ENCODE assay signal across 12 cellular contexts in genomic region chr10:78510566-78511323, GRCh38.
DNase-seq lines count a peak whose midpoint lies in the region; ATAC-seq and TF ChIP-seq lines count a peak whose summit lies in the region.
"Had no signal": no experiment of that assay in that cellular context is flagged by ENCODE, and none has a peak within 500 bp of the region (broad histone marks: within the 10 kb centered on the region; RNA-seq: fewer than 3 reads in every experiment).

No MANE protein-coding gene starts in this region.

- POLR2A ChIA-PET in HEK293 (lab: Yijun Ruan, JAX), result interaction anchor here (0.6 kb wide), 1 partner anchor 102 kb away, joined by 3 read pairs; no protein-coding TSS in a partner anchor

- 75% methylated on average over 12 of the region's 12 CpGs for WGBS in hepatocyte (ENCODE audit: low lambda C conversion rate, missing lambda C conversion rate)
- 55 to 65% (median 64%) methylated on average over 12 of the region's 12 CpGs for WGBS in psoas muscle, 3 donors
- 66 to 69% methylated on average over 10 to 11 of the region's 12 CpGs for WGBS in tibial nerve, 2 donors

- intact Hi-C loops in psoas muscle (cut with DNase I), result no loop called here

- DNase-seq in NCI-H524 treated with DMSO at 0.1 percent for 48 hours (lab: John Stamatoyannopoulos, UW) (peak; percentile 2), hepatocyte (ENCODE audit: low spot score) (no peak), psoas muscle (no peak), tibial nerve (ENCODE audit: low spot score in 2 of 2) (no peak), NCI-H2227 treated with DMSO at 0.1 percent for 48 hours (lab: John Stamatoyannopoulos, UW) (no peak)
- DNase-seq: activated naive CD8-positive, alpha-beta T cell treated with anti-CD3 and anti-CD28 coated beads for 36 hours; CD8-positive, alpha-beta memory T cell; foreskin fibroblast; NCI-H1048 had no signal

- no peak overlapping the region for H3K27ac ChIP-seq in HEK293 (ENCODE audit: extremely low read depth, low read depth, low read length)
- peak overlapping the region; percentile 27 for H3K27ac ChIP-seq in hepatocyte
- H3K27ac ChIP-seq in psoas muscle, result no peak overlapping the region
- peak overlapping the region in 2 of 4 donors; percentile 39 to 44 for H3K27ac ChIP-seq in tibial nerve

- H3K4me3 ChIP-seq in HEK293 (ENCODE audit: low read depth, low read length) (no peak overlapping the region), hepatocyte (no peak overlapping the region), psoas muscle (no peak overlapping the region), tibial nerve (no peak overlapping the region)
- H3K4me3 ChIP-seq: coronary artery had no signal

- TF ChIP-seq POLR2A in tibial nerve (IDR thresholded peaks at IDR 0.05), result no peak

- CTCF ChIA-PET in HEK293 (lab: Yijun Ruan, JAX), result interaction anchor here (0.5 kb wide), 2 partner anchors 247 to 339 kb away, joined by 3 to 4 read pairs; no protein-coding TSS in a partner anchor

- H3K79me2 ChIP-seq in hepatocyte, result no peaks in the 10 kb centered on the region

- no peak for TF ChIP-seq EP300 in tibial nerve (IDR thresholded peaks at IDR 0.05)

- H3K27me3 ChIP-seq in hepatocyte, result no peaks in the 10 kb centered on the region
- H3K27me3 ChIP-seq in psoas muscle (ENCODE audit: insufficient read depth in 3 of 3, low read length in 2 of 3), result no peaks in the 10 kb centered on the region
- no peaks in the 10 kb centered on the region for H3K27me3 ChIP-seq in tibial nerve

- TF ChIP-seq CTCF in HEK293 (tag by site-specific recombination; IDR thresholded peaks at IDR 0.05) (peak; percentile 55; the same call in 1 of the 2 replicates), hepatocyte (IDR thresholded peaks at IDR 0.05; ENCODE audit: poor library complexity) (no peak), psoas muscle (IDR thresholded peaks at IDR 0.05) (no peak), tibial nerve (IDR thresholded peaks at IDR 0.05) (no peak)

- H3K36me3 ChIP-seq in HEK293 (ENCODE audit: control insufficient read depth in 2 of 2, insufficient read depth in 1 of 2, low read length in 2 of 2) (no peaks in the 10 kb centered on the region), hepatocyte (replicated peaks; ENCODE audit: insufficient read depth, low read depth) (no peaks in the 10 kb centered on the region), psoas muscle (ENCODE audit: insufficient read depth in 1 of 2, low read depth in 1 of 2) (no peaks in the 10 kb centered on the region), tibial nerve (no peaks in the 10 kb centered on the region)

- H2AFZ ChIP-seq in hepatocyte, result no peak overlapping the region

- ATAC-seq in psoas muscle (peak; percentile 13 to 54 (median 36)), HG02870 (IDR thresholded peaks at IDR 0.05; ENCODE audit: unreplicated experiment) (no peak)

- H3K4me2 ChIP-seq in hepatocyte, result no peak overlapping the region

- no peaks in the 10 kb centered on the region for H4K20me1 ChIP-seq in hepatocyte (ENCODE audit: insufficient read depth, poor library complexity, severe bottlenecking)

- H3K4me1 ChIP-seq in HEK293 (ENCODE audit: control insufficient read depth, insufficient read depth, low read length) (no peaks in the 10 kb centered on the region), hepatocyte (ENCODE audit: insufficient read depth) (peaks cover 11% of the 10 kb centered on the region), psoas muscle (no peaks in the 10 kb centered on the region), tibial nerve (peaks cover 0 to 56% (median 3%) of the 10 kb centered on the region in 4 donors)

- no peaks in the 10 kb centered on the region for H3K9me2 ChIP-seq in hepatocyte (replicated peaks; ENCODE audit: insufficient read depth)

- H3K9me3 ChIP-seq in HEK293 (ENCODE audit: control insufficient read depth, insufficient read depth, low read depth, low read length), result no peaks in the 10 kb centered on the region
- H3K9me3 ChIP-seq in hepatocyte (ENCODE audit: low read depth), result peaks cover 4% of the 10 kb centered on the region
- no peaks in the 10 kb centered on the region for H3K9me3 ChIP-seq in psoas muscle
- no peaks in the 10 kb centered on the region for H3K9me3 ChIP-seq in tibial nerve

TF ChIP-seq in HEK293, 187 proteins besides CTCF, POLR2A, EP300 and RAD21:
- no peak for TF ChIP-seq ZNF248 (tag by site-specific recombination; IDR thresholded peaks at IDR 0.05)
- no peak for TF ChIP-seq ZXDB (tag by site-specific recombination; IDR thresholded peaks at IDR 0.05)
- TF ChIP-seq ZNF792 (tag by site-specific recombination; IDR thresholded peaks at IDR 0.05), result no peak
- TF ChIP-seq ZIC2 (tag by site-specific recombination; IDR thresholded peaks at IDR 0.05), result no peak
- TF ChIP-seq ZNF596 (tag by site-specific recombination; IDR thresholded peaks at IDR 0.05), result no peak
- TF ChIP-seq RBAK (tag by site-specific recombination; IDR thresholded peaks at IDR 0.05), result no peak
- TF ChIP-seq ZBTB48 (tag by site-specific recombination; IDR thresholded peaks at IDR 0.05), result no peak
- no peak for TF ChIP-seq ZNF174 (tag by site-specific recombination; IDR thresholded peaks at IDR 0.05)
TF ChIP-seq in HEK293: peak in this region for 0.
